Comparison of ENCODE assay signal across 17 cellular contexts in the genomic region with DNA sequence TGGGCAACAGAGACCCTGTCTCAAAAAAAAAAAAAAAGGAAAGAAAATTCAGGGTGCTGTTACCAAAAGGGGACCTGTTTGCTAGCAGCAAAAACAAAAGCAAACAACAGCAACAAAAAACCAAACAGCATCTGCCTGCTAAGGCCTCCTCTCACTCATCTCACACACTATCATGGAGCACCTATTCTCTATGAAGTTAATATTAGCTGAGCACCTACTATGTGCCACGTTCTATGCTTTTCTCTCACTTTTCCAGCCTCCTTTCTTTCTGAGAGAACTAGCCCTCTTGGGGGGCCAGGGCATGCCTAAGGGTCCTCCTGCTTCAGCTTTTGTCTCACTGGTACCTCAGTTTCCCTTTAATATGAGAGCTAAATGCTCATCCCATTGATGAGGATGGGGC. TPM values are rescaled to one million over a fixed set of nuclear protein-coding genes. Genes with fewer than 3 reads are reported as not detected.
"Had no signal": no experiment of that assay in that cellular context is flagged by ENCODE, and none has a peak within 500 bp of the region (broad histone marks: within the 10 kb centered on the region; RNA-seq: fewer than 3 reads in every experiment).

No MANE protein-coding gene starts in this region.

- DNase-seq: activated B cell treated with CpG ODN at 0.5 μM for 24 hours; activated CD4-positive, alpha-beta memory T cell treated with anti-CD3 and anti-CD28 coated beads for 36 hours; activated CD4-positive, alpha-beta T cell treated with anti-CD3 and anti-CD28 coated beads for 4 hours; activated T-cell treated with anti-CD3 and anti-CD28 coated beads for 4 hours; endodermal cell; foreskin fibroblast; stimulated activated naive CD8-positive, alpha-beta T cell treated with anti-CD3 and anti-CD28 coated beads, Interleukin-15, Interleukin-2, amounts not matched to agents 100 U/mL and 50 U/mL, for 24 hours; transverse colon had no signal

- H3K27me3 ChIP-seq: ovary, vagina had no signal

- H3K27ac ChIP-seq: cardiac muscle cell, epithelial cell of prostate, hepatocyte, neural progenitor cell, ovary, skin epidermis, transverse colon, vagina had no signal

- ATAC-seq: stimulated activated naive CD8-positive, alpha-beta T cell treated with anti-CD3 and anti-CD28 coated beads, Interleukin-15, Interleukin-2, amounts not matched to agents 100 U/mL and 50 U/mL, for 24 hours had no signal

RNA-seq across cellular contexts. Expression of gene GPR62, which starts 0.5 kb away (rescaled TPM):
- total RNA-seq: activated B cell treated with CpG ODN at 0.5 μM for 24 hours; activated CD4-positive, alpha-beta memory T cell treated with anti-CD3 and anti-CD28 coated beads for 36 hours; hepatocyte; lung microvascular endothelial cell; myocyte; transverse colon; vagina had no signal
